Comparison of ENCODE assay signal across 1 cellular context in the genomic region with DNA sequence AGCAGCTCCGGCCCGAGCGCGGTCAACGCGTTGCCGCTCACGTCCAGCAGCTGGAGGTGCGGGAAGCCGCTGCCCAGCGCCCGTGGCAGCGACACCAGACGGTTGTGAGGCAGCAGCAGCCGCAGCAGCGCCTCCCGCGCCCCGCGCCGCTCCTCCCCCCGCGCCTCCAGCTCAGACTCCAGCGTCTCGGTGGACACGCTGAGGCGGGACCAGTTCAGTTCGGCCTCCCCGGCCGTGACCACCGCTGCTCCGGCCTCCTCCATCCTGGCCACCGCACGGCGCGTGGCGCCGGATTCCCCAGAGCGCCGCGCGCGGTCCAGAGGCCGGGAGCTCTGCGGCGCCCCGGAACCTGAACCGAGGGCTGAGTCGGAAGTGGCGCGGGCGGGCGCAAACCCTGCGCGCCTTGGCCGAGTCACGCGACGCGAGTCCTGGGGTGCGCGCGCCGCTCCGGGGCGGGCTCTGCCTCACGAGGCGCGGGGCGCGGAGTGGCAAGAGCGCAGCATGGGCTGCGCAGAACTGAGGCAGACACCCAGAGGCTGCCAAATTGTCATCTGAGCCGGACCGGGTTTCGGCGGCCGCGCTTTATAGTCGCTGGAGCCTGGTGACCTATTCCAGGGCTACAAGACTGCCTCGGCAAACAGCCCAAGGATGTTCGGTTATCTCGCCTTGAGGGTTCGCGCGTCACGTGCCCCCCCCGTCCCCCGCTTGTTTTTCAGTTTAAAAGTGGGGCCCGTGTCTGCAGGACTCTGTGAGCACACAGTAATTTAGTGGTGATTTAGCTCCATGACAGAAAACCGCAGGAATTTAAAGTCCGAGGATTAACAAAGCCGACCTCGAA.
A peak's percentile ranks its signal among the peaks of the same experiment; 100 is the strongest.
TF ChIP-seq lines count a peak whose summit lies in the region.

A gene (minus strand): TSS at position 374 of the 838 bp plus-strand sequence. CDS start 111 bp downstream, at position 263.

TF ChIP-seq in HEK293, 187 proteins besides CTCF, POLR2A, EP300 and RAD21 (continued from another document):
- TF ChIP-seq, protein P1, sequence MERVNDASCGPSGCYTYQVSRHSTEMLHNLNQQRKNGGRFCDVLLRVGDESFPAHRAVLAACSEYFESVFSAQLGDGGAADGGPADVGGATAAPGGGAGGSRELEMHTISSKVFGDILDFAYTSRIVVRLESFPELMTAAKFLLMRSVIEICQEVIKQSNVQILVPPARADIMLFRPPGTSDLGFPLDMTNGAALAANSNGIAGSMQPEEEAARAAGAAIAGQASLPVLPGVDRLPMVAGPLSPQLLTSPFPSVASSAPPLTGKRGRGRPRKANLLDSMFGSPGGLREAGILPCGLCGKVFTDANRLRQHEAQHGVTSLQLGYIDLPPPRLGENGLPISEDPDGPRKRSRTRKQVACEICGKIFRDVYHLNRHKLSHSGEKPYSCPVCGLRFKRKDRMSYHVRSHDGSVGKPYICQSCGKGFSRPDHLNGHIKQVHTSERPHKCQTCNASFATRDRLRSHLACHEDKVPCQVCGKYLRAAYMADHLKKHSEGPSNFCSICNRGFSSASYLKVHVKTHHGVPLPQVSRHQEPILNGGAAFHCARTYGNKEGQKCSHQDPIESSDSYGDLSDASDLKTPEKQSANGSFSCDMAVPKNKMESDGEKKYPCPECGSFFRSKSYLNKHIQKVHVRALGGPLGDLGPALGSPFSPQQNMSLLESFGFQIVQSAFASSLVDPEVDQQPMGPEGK (tag by site-specific recombination; IDR thresholded peaks at IDR 0.05): peak; percentile 49; the same call in 1 of the 2 replicates
- TF ChIP-seq, protein P2, sequence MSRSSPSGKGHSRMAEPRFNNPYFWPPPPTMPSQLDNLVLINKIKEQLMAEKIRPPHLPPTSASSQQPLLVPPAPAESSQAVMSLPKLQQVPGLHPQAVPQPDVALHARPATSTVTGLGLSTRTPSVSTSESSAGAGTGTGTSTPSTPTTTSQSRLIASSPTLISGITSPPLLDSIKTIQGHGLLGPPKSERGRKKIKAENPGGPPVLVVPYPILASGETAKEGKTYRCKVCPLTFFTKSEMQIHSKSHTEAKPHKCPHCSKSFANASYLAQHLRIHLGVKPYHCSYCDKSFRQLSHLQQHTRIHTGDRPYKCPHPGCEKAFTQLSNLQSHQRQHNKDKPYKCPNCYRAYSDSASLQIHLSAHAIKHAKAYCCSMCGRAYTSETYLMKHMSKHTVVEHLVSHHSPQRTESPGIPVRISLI (tag by site-specific recombination; IDR thresholded peaks at IDR 0.05): no peak
- no peak; the same call in 1 of the 2 replicates for TF ChIP-seq ZNF121 (tag by site-specific recombination; IDR thresholded peaks at IDR 0.05)
- TF ChIP-seq, protein P3, sequence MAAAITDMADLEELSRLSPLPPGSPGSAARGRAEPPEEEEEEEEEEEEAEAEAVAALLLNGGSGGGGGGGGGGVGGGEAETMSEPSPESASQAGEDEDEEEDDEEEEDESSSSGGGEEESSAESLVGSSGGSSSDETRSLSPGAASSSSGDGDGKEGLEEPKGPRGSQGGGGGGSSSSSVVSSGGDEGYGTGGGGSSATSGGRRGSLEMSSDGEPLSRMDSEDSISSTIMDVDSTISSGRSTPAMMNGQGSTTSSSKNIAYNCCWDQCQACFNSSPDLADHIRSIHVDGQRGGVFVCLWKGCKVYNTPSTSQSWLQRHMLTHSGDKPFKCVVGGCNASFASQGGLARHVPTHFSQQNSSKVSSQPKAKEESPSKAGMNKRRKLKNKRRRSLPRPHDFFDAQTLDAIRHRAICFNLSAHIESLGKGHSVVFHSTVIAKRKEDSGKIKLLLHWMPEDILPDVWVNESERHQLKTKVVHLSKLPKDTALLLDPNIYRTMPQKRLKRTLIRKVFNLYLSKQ (tag by site-specific recombination; IDR thresholded peaks at IDR 0.05; ENCODE audit: borderline replicate concordance): no peak
- TF ChIP-seq ZNF660 (tag by site-specific recombination; IDR thresholded peaks at IDR 0.05): peak; percentile 63; the same call in 1 of the 2 replicates
- TF ChIP-seq GLIS2 (tag by site-specific recombination; IDR thresholded peaks at IDR 0.05): 0 out of 2 replicates have a peak, but pooled peaks have one; percentile 40
- TF ChIP-seq YY2 (tag by site-specific recombination; IDR thresholded peaks at IDR 0.05): no peak
- TF ChIP-seq MZF1 (tag by site-specific recombination; IDR thresholded peaks at IDR 0.05; ENCODE audit: borderline replicate concordance): no peak
- no peak for TF ChIP-seq ZNF138 (tag by site-specific recombination; IDR thresholded peaks at IDR 0.05; ENCODE audit: borderline replicate concordance)
- TF ChIP-seq, protein P4, sequence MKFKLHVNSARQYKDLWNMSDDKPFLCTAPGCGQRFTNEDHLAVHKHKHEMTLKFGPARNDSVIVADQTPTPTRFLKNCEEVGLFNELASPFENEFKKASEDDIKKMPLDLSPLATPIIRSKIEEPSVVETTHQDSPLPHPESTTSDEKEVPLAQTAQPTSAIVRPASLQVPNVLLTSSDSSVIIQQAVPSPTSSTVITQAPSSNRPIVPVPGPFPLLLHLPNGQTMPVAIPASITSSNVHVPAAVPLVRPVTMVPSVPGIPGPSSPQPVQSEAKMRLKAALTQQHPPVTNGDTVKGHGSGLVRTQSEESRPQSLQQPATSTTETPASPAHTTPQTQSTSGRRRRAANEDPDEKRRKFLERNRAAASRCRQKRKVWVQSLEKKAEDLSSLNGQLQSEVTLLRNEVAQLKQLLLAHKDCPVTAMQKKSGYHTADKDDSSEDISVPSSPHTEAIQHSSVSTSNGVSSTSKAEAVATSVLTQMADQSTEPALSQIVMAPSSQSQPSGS (tag by site-specific recombination; IDR thresholded peaks at IDR 0.05; ENCODE audit: low read depth): no peak
- TF ChIP-seq KLF8 (tag by site-specific recombination; IDR thresholded peaks at IDR 0.05): peak; percentile 45; the same call in 1 of the 2 replicates
- 0 out of 2 replicates have a peak, but pooled peaks have one; percentile 4 for TF ChIP-seq ZNF391 (tag by site-specific recombination; IDR thresholded peaks at IDR 0.05; ENCODE audit: borderline replicate concordance, low read depth)
- TF ChIP-seq ZNF341 (tag by site-specific recombination; IDR thresholded peaks at IDR 0.05; ENCODE audit: low read depth): peak; percentile 66
- TF ChIP-seq, protein P5, sequence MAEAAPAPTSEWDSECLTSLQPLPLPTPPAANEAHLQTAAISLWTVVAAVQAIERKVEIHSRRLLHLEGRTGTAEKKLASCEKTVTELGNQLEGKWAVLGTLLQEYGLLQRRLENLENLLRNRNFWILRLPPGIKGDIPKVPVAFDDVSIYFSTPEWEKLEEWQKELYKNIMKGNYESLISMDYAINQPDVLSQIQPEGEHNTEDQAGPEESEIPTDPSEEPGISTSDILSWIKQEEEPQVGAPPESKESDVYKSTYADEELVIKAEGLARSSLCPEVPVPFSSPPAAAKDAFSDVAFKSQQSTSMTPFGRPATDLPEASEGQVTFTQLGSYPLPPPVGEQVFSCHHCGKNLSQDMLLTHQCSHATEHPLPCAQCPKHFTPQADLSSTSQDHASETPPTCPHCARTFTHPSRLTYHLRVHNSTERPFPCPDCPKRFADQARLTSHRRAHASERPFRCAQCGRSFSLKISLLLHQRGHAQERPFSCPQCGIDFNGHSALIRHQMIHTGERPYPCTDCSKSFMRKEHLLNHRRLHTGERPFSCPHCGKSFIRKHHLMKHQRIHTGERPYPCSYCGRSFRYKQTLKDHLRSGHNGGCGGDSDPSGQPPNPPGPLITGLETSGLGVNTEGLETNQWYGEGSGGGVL (tag by site-specific recombination; IDR thresholded peaks at IDR 0.05): peak; percentile 69
- TF ChIP-seq ZNF394 (tag by site-specific recombination; IDR thresholded peaks at IDR 0.05; ENCODE audit: borderline replicate concordance): peak; percentile 37; the same call in 1 of the 2 replicates
- TF ChIP-seq ZFP37 (tag by site-specific recombination; IDR thresholded peaks at IDR 0.05): peak; percentile 47; the same call in 1 of the 2 replicates
- no peak; the same call in none of the 2 replicates for TF ChIP-seq ZFHX2 (tag by site-specific recombination; conservative IDR thresholded peaks at IDR 0.05)
- peak; percentile 35; the same call in 1 of the 2 replicates for TF ChIP-seq ZNF10 (tag by site-specific recombination; IDR thresholded peaks at IDR 0.05)
- TF ChIP-seq ZNF239 (tag by site-specific recombination; IDR thresholded peaks at IDR 0.05): 0 out of 2 replicates have a peak, but pooled peaks have one; percentile 46
- 0 out of 2 replicates have a peak, but pooled peaks have one; percentile 17 for TF ChIP-seq ZNF423 (tag by site-specific recombination; IDR thresholded peaks at IDR 0.05)
- TF ChIP-seq ZNF335 (tag by site-specific recombination; conservative IDR thresholded peaks at IDR 0.05): peak; percentile 75
- no peak for TF ChIP-seq ZNF404 (tag by site-specific recombination; IDR thresholded peaks at IDR 0.05)
- peak; percentile 74; the same call in 1 of the 2 replicates for TF ChIP-seq ZNF561 (tag by site-specific recombination; IDR thresholded peaks at IDR 0.05; ENCODE audit: borderline replicate concordance)
- no peak for TF ChIP-seq ZNF677 (tag by site-specific recombination; IDR thresholded peaks at IDR 0.05)
- no peak for TF ChIP-seq ZNF426 (tag by site-specific recombination; IDR thresholded peaks at IDR 0.05)
- 0 out of 2 replicates have a peak, but pooled peaks have one; percentile 15 for TF ChIP-seq SP3 (tag by site-specific recombination; IDR thresholded peaks at IDR 0.05)
- TF ChIP-seq, protein P6, sequence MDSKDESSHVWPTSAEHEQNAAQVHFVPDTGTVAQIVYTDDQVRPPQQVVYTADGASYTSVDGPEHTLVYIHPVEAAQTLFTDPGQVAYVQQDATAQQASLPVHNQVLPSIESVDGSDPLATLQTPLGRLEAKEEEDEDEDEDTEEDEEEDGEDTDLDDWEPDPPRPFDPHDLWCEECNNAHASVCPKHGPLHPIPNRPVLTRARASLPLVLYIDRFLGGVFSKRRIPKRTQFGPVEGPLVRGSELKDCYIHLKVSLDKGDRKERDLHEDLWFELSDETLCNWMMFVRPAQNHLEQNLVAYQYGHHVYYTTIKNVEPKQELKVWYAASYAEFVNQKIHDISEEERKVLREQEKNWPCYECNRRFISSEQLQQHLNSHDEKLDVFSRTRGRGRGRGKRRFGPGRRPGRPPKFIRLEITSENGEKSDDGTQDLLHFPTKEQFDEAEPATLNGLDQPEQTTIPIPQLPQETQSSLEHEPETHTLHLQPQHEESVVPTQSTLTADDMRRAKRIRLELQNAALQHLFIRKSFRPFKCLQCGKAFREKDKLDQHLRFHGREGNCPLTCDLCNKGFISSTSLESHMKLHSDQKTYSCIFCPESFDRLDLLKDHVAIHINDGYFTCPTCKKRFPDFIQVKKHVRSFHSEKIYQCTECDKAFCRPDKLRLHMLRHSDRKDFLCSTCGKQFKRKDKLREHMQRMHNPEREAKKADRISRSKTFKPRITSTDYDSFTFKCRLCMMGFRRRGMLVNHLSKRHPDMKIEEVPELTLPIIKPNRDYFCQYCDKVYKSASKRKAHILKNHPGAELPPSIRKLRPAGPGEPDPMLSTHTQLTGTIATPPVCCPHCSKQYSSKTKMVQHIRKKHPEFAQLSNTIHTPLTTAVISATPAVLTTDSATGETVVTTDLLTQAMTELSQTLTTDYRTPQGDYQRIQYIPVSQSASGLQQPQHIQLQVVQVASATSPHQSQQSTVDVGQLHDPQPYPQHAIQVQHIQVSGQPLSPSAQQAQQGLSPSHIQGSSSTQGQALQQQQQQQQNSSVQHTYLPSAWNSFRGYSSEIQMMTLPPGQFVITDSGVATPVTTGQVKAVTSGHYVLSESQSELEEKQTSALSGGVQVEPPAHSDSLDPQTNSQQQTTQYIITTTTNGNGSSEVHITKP (tag by site-specific recombination; IDR thresholded peaks at IDR 0.05): peak; percentile 43
- TF ChIP-seq, protein P7, sequence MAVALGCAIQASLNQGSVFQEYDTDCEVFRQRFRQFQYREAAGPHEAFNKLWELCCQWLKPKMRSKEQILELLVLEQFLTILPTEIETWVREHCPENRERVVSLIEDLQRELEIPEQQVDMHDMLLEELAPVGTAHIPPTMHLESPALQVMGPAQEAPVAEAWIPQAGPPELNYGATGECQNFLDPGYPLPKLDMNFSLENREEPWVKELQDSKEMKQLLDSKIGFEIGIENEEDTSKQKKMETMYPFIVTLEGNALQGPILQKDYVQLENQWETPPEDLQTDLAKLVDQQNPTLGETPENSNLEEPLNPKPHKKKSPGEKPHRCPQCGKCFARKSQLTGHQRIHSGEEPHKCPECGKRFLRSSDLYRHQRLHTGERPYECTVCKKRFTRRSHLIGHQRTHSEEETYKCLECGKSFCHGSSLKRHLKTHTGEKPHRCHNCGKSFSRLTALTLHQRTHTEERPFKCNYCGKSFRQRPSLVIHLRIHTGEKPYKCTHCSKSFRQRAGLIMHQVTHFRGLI (tag by site-specific recombination; IDR thresholded peaks at IDR 0.05): peak; percentile 61; the same call in 1 of the 2 replicates
- no peak for TF ChIP-seq SCRT2 (tag by site-specific recombination; IDR thresholded peaks at IDR 0.05)
